In genomic region chr15:84654689-84655453, GRCh38 we compare ENCODE assay signal across 8 cellular contexts. TPM values are rescaled to one million over a fixed set of nuclear protein-coding genes. Genes with fewer than 3 reads are reported as not detected.
DNase-seq lines count a peak whose midpoint lies in the region; ATAC-seq and TF ChIP-seq lines count a peak whose summit lies in the region.

No MANE protein-coding gene starts in this region.

- H3K4me1 ChIP-seq in NT2/D1 (ENCODE audit: insufficient read depth, insufficient read length) = peaks cover 12% of the 10 kb centered on the region
- peaks cover 21% of the 10 kb centered on the region for H3K4me1 ChIP-seq in mesodermal cell (ENCODE audit: control insufficient read depth, insufficient read depth, low read length, poor library complexity, severe bottlenecking)

- H3K9me3 Mint-ChIP-seq in endothelial cell (ENCODE audit: unreplicated experiment) = no peaks in the 10 kb centered on the region

- peaks cover 22% of the 10 kb centered on the region for H3K36me3 Mint-ChIP-seq in endothelial cell (ENCODE audit: low read depth, unreplicated experiment)

- DNase-seq in HUDEP-2 (lab: John Stamatoyannopoulos, UW; ENCODE audit: unreplicated experiment in 76 of 76) (peak in 73 of 76 experiments; percentile 16 to 87 (median 73)), NT2/D1 (ENCODE audit: low read depth, low spot score) (peak; percentile 52), endothelial cell (ENCODE audit: low spot score) (peak; percentile 71)
- peak; percentile 79 for DNase-seq in activated CD8-positive, alpha-beta memory T cell treated with anti-CD3 and anti-CD28 coated beads, Interleukin-2, amount 50 U/mL, for 4 hours
- DNase-seq in stimulated activated CD8-positive, alpha-beta memory T cell treated with anti-CD3 and anti-CD28 coated beads, Interleukin-15, amount 100 ng/mL, for 4 hours (ENCODE audit: low read depth in 2 of 2) = peak; percentile 54 to 65

- no peaks in the 10 kb centered on the region for H3K9me3 ChIP-seq in NT2/D1 (ENCODE audit: insufficient read depth, low read length)
- H3K9me3 ChIP-seq in mesodermal cell (ENCODE audit: control insufficient read depth, low read length) = no peaks in the 10 kb centered on the region

- peaks cover 18% of the 10 kb centered on the region for H3K27me3 Mint-ChIP-seq in endothelial cell (ENCODE audit: unreplicated experiment)

- TF ChIP-seq CTCF in GM12872 (IDR thresholded peaks at IDR 0.05; ENCODE audit: insufficient read depth, low read depth, low read length) (peak; percentile 77), endothelial cell (IDR thresholded peaks at IDR 0.05; ENCODE audit: unreplicated experiment) (peak; percentile 57)

- 12 to 17% methylated on average over 17 to 18 of the region's 19 CpGs for WGBS in mesodermal cell (ENCODE audit: insufficient coverage in 2 of 2), 2 experiments

- H3K4me3 Mint-ChIP-seq in endothelial cell (ENCODE audit: unreplicated experiment) = peak overlapping the region; percentile 98

- ATAC-seq in GM18517 (IDR thresholded peaks at IDR 0.05; ENCODE audit: unreplicated experiment) = no peak

- H3K9ac ChIP-seq in NT2/D1 (ENCODE audit: insufficient read length, low read depth) = peak overlapping the region; percentile 97

- H3K36me3 ChIP-seq in NT2/D1 (ENCODE audit: insufficient read depth, insufficient read length, low read length) (peaks cover 38% of the 10 kb centered on the region), mesodermal cell (ENCODE audit: control insufficient read depth, insufficient read depth, low read length) (peaks cover 27% of the 10 kb centered on the region)

- peak overlapping the region; percentile 97 for H3K4me3 ChIP-seq in NT2/D1 (ENCODE audit: insufficient read length, low read depth)
- H3K4me3 ChIP-seq in mesodermal cell (ENCODE audit: extremely low read depth, insufficient read depth, low read length, poor library complexity, severe bottlenecking) = peak overlapping the region; percentile 80

- peak overlapping the region; percentile 91 for H3K27ac ChIP-seq in mesodermal cell (ENCODE audit: low read depth, low read length, severe bottlenecking)

- H3K27ac Mint-ChIP-seq in endothelial cell (ENCODE audit: unreplicated experiment) = peak overlapping the region; percentile 99

- peaks cover 23% of the 10 kb centered on the region for H3K27me3 ChIP-seq in NT2/D1 (ENCODE audit: insufficient read depth, insufficient read length)

- peaks cover 24% of the 10 kb centered on the region for H3K4me1 Mint-ChIP-seq in endothelial cell (ENCODE audit: unreplicated experiment)

RNA-seq across cellular contexts. Expression of gene WDR73, which starts 0.8 kb away (rescaled TPM):
- 29.5 TPM for total RNA-seq in endothelial cell (ENCODE audit: unreplicated experiment)
- polyA plus RNA-seq in mesodermal cell (2013, experiment 1 of 2) = 18.5 TPM
- 21.6 TPM for polyA plus RNA-seq in mesodermal cell (2013, experiment 2 of 2)

RNA-seq across cellular contexts. Expression of gene NMB, which starts 3.1 kb away (rescaled TPM):
- 14.3 TPM for total RNA-seq in endothelial cell (ENCODE audit: unreplicated experiment)
- 9.7 TPM for polyA plus RNA-seq in mesodermal cell (2013, experiment 1 of 2)
- polyA plus RNA-seq in mesodermal cell (2013, experiment 2 of 2) = 9.4 TPM

RNA-seq across cellular contexts. Expression of gene ZSCAN2, which starts 54.1 kb away (rescaled TPM):
- total RNA-seq in endothelial cell (ENCODE audit: unreplicated experiment) = 22.0 TPM
- polyA plus RNA-seq in mesodermal cell (2013, experiment 1 of 2) = 21.9 TPM
- 18.6 TPM for polyA plus RNA-seq in mesodermal cell (2013, experiment 2 of 2)
